ENCODE assay signal across 9 cellular contexts in the genomic region with DNA sequence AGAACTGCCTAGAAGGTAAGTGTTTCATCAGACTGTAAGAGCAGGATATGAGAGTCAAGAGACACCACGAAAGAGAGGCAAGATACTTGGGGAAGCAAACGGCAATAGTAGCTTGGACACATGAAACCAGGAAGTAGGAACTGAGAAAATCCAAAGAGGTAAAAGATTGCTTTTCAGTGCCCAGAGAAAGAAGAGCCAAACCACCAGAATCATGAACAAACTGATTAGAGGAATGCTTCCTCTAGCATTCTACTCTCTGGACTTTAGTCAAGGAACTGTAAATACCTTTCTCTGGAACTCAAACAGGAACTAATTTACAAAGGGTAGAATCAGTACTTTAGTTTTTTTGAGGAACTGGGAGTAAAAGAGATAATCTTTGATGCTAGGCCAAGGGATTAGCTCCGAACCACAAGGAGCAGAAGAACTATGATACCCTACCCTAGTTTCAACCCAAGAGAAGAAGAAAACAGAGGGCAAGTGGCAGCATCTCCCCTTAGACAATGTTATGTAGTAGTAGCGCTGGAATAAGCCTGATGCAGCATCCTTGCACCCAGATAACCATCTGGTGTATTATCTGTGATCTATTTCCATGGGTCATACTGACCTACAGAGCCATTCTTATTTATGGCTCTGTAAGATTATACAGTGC.
DNase-seq lines count a peak whose midpoint lies in the region; ATAC-seq, FAIRE-seq and TF ChIP-seq lines count a peak whose summit lies in the region.
"Had no signal": no experiment of that assay in that cellular context is flagged by ENCODE, and none has a peak within 500 bp of the region (broad histone marks: within the 10 kb centered on the region; RNA-seq: fewer than 3 reads in every experiment).

No MANE protein-coding gene starts in this region.

- TF ChIP-seq CTCF in D721Med (IDR thresholded peaks at IDR 0.05; ENCODE audit: insufficient read depth, missing control alignments): no peak

- DNase-seq in RPMI8226: peak; percentile 25
- DNase-seq in T-helper 9 cell: no peak
- DNase-seq in stimulated activated naive CD4-positive, alpha-beta T cell treated with Interleukin-2 at 50 U/mL for 16 hours (lab: John Stamatoyannopoulos, UW): no peak
- DNase-seq in D721Med (ENCODE audit: insufficient read length, low spot score): no peak
- no peak for DNase-seq in DMS114 treated with DMSO at 0.1 percent for 48 hours (lab: John Stamatoyannopoulos, UW; ENCODE audit: unreplicated experiment)

- peak overlapping the region; percentile 63 to 69 for H3K27ac ChIP-seq in mucosa of rectum (ENCODE audit: low read depth in 2 of 2, low read length in 2 of 2)
- H3K27ac ChIP-seq: SJSA1 had no signal

- peaks cover 0 to 8% of the 10 kb centered on the region in 2 donors for H3K36me3 ChIP-seq in mucosa of rectum (ENCODE audit: control insufficient read depth in 2 of 2, insufficient read depth in 2 of 2, low read length in 2 of 2)

- no peak for TF ChIP-seq POLR2A in GM18505 (IDR thresholded peaks at IDR 0.05; ENCODE audit: borderline replicate concordance, extremely low read depth, insufficient read depth, insufficient read length)

- H3K4me1 ChIP-seq in mucosa of rectum (ENCODE audit: control insufficient read depth in 2 of 2, insufficient read depth in 2 of 2, low read length in 2 of 2): peaks cover 22% of the 10 kb centered on the region in 2 donors
- H3K4me1 ChIP-seq: SJSA1 had no signal

- ATAC-seq in GM18505 (IDR thresholded peaks at IDR 0.05; ENCODE audit: unreplicated experiment) (peak; percentile 62), HG02852 (IDR thresholded peaks at IDR 0.05; ENCODE audit: unreplicated experiment) (peak; percentile 68)

- FAIRE-seq in D721Med (lab: Jason Lieb, UNC): no peak

- no peak overlapping the region for H3K9ac ChIP-seq in mucosa of rectum (ENCODE audit: low read depth in 1 of 2, low read length in 2 of 2)

- H3K9me3 ChIP-seq in mucosa of rectum (ENCODE audit: control insufficient read depth in 2 of 2, low read length in 2 of 2): no peaks in the 10 kb centered on the region
- H3K9me3 ChIP-seq: SJSA1 had no signal

- H3K27me3 ChIP-seq in mucosa of rectum (ENCODE audit: control insufficient read depth in 2 of 2, insufficient read depth in 2 of 2, low read length in 2 of 2): no peaks in the 10 kb centered on the region
- H3K27me3 ChIP-seq: SJSA1 had no signal

- H3K4me3 ChIP-seq in mucosa of rectum (ENCODE audit: low read length in 2 of 2): peak overlapping the region; percentile 20 to 48
- H3K4me3 ChIP-seq: SJSA1 had no signal
